15 cellular contexts compared by ENCODE assay signal in genomic region chr17:75228847-75229246, GRCh38. TPM values are rescaled to one million over a fixed set of nuclear protein-coding genes. Genes with fewer than 3 reads are reported as not detected.
DNase-seq lines count a peak whose midpoint lies in the region; ATAC-seq, FAIRE-seq and TF ChIP-seq lines count a peak whose summit lies in the region.
"Had no signal": no experiment of that assay in that cellular context is flagged by ENCODE, and none has a peak within 500 bp of the region (broad histone marks: within the 10 kb centered on the region; RNA-seq: fewer than 3 reads in every experiment).

No MANE protein-coding gene starts in this region.

- peak overlapping the region; percentile 64 for H3K27ac ChIP-seq in BLaER1

- no peak for FAIRE-seq in RCC 7860 (lab: Jason Lieb, UNC)
- FAIRE-seq: GM12892, GM19239, H1 had no signal

- H3K4me3 Mint-ChIP-seq in memory B cell (no peak overlapping the region), HFFc6 (no peak overlapping the region)
- H3K4me3 Mint-ChIP-seq: activated naive CD4-positive, alpha-beta T cell treated with anti-CD3 and anti-CD28 coated beads for 36 hours; naive thymus-derived CD4-positive, alpha-beta T cell had no signal

- H3K27me3 ChIP-seq in BLaER1: no peaks in the 10 kb centered on the region

- no peaks in the 10 kb centered on the region for H3K9me3 Mint-ChIP-seq in memory B cell
- no peaks in the 10 kb centered on the region for H3K9me3 Mint-ChIP-seq in HFFc6
- H3K9me3 Mint-ChIP-seq: activated naive CD4-positive, alpha-beta T cell treated with anti-CD3 and anti-CD28 coated beads for 36 hours; naive thymus-derived CD4-positive, alpha-beta T cell had no signal

- peak; percentile 19 for DNase-seq in UCSD-AML1 (lab: John Stamatoyannopoulos, UW; ENCODE audit: unreplicated experiment)
- no peak for DNase-seq in memory B cell (ENCODE audit: low spot score in 2 of 2)
- no peak for DNase-seq in stimulated activated CD4-positive, alpha-beta T cell treated with anti-CD3 and anti-CD28 coated beads, Interleukin-15, amount 100 ng/mL, for 24 hours
- DNase-seq in HFFc6: no peak
- no peak for DNase-seq in RCC 7860 (ENCODE audit: low spot score)
- DNase-seq: activated CD8-positive, alpha-beta memory T cell treated with anti-CD3 and anti-CD28 coated beads for 24 hours; activated naive CD4-positive, alpha-beta T cell treated with anti-CD3 and anti-CD28 coated beads for 36 hours; DMS79; naive thymus-derived CD4-positive, alpha-beta T cell; NCI-H1048; NCI-H226 had no signal

- H3K36me3 Mint-ChIP-seq in memory B cell: peaks cover 14% of the 10 kb centered on the region
- peaks cover 13% of the 10 kb centered on the region; the same call in 1 of the 2 replicates for H3K36me3 Mint-ChIP-seq in HFFc6 (ENCODE audit: low read depth)

- H3K27me3 Mint-ChIP-seq in memory B cell (no peaks in the 10 kb centered on the region), HFFc6 (ENCODE audit: insufficient read depth) (no peaks in the 10 kb centered on the region)
- H3K27me3 Mint-ChIP-seq: naive thymus-derived CD4-positive, alpha-beta T cell had no signal

- TF ChIP-seq CTCF in HFFc6 (IDR thresholded peaks at IDR 0.05): no peak

- H3K4me2 ChIP-seq in BLaER1: peak overlapping the region; percentile 72

- H3K9me3 ChIP-seq in BLaER1: no peaks in the 10 kb centered on the region

- H4K20me1 ChIP-seq in BLaER1: peaks cover 27% of the 10 kb centered on the region

- peaks cover 99% of the 10 kb centered on the region for H3K36me3 ChIP-seq in BLaER1

- no peak overlapping the region for H3K4me3 ChIP-seq in BLaER1

- no peak for ATAC-seq in memory B cell (ENCODE audit: low read depth)

- peak overlapping the region; percentile 50; the same call in 1 of the 2 replicates for H3K9ac ChIP-seq in BLaER1

- no peaks in the 10 kb centered on the region for H3K4me1 Mint-ChIP-seq in memory B cell
- H3K4me1 Mint-ChIP-seq in HFFc6 (ENCODE audit: low read depth): no peaks in the 10 kb centered on the region
- H3K4me1 Mint-ChIP-seq: naive thymus-derived CD4-positive, alpha-beta T cell had no signal

- H3K27ac Mint-ChIP-seq in memory B cell (peak overlapping the region; percentile 14), HFFc6 (no peak overlapping the region)
- H3K27ac Mint-ChIP-seq: activated naive CD4-positive, alpha-beta T cell treated with anti-CD3 and anti-CD28 coated beads for 36 hours had no signal

- peaks cover 24% of the 10 kb centered on the region for H3K4me1 ChIP-seq in BLaER1

RNA-seq across cellular contexts. Expression of gene NUP85, which starts 23.4 kb away (rescaled TPM):
- 10 to 100 TPM; 38.0 to 47.8 (median 43.1) TPM for total RNA-seq in HFFc6 (2021; fragmentation: NEBNext Ultra II Directional; extraction: Animal tissue kit (Norgen Biotek cat#: 25700))

RNA-seq across cellular contexts. Expression of gene GGA3, which starts 32.6 kb away (rescaled TPM):
- 10 to 100 TPM; 23.2 to 26.5 (median 24.2) TPM for total RNA-seq in HFFc6 (2021; fragmentation: NEBNext Ultra II Directional; extraction: Animal tissue kit (Norgen Biotek cat#: 25700))

RNA-seq across cellular contexts. Expression of gene MRPS7, which starts 32.8 kb away (rescaled TPM):
- 10 to 100 TPM; 58.2 to 64.7 (median 60.2) TPM for total RNA-seq in HFFc6 (2021; fragmentation: NEBNext Ultra II Directional; extraction: Animal tissue kit (Norgen Biotek cat#: 25700))

RNA-seq across cellular contexts. Expression of gene MIF4GD, which starts 42.2 kb away (rescaled TPM):
- 10 to 100 TPM in 3 of 6 experiments, 1 to 10 TPM in 3; 8.8 to 10.8 (median 10.0) TPM for total RNA-seq in HFFc6 (2021; fragmentation: NEBNext Ultra II Directional; extraction: Animal tissue kit (Norgen Biotek cat#: 25700))

RNA-seq across cellular contexts. Expression of gene SUMO2, which starts 46.1 kb away (rescaled TPM):
- total RNA-seq in HFFc6 (2021; fragmentation: NEBNext Ultra II Directional; extraction: Animal tissue kit (Norgen Biotek cat#: 25700)): 100 to 1,000 TPM; 398 to 555 (median 512) TPM
